ENCODE assay signal across 5 cellular contexts in genomic region chr14:83733670-83734069, GRCh38.
"Had no signal": no experiment of that assay in that cellular context is flagged by ENCODE, and none has a peak within 500 bp of the region (broad histone marks: within the 10 kb centered on the region; RNA-seq: fewer than 3 reads in every experiment).

No MANE protein-coding gene starts in this region.

- H3K4me3 ChIP-seq: K562 had no signal

- DNase-seq: GOT3, H9, HCEC 1CT, IMR-90 had no signal

- ATAC-seq: K562 had no signal
